ENCODE assay signal across 8 cellular contexts in the genomic region with DNA sequence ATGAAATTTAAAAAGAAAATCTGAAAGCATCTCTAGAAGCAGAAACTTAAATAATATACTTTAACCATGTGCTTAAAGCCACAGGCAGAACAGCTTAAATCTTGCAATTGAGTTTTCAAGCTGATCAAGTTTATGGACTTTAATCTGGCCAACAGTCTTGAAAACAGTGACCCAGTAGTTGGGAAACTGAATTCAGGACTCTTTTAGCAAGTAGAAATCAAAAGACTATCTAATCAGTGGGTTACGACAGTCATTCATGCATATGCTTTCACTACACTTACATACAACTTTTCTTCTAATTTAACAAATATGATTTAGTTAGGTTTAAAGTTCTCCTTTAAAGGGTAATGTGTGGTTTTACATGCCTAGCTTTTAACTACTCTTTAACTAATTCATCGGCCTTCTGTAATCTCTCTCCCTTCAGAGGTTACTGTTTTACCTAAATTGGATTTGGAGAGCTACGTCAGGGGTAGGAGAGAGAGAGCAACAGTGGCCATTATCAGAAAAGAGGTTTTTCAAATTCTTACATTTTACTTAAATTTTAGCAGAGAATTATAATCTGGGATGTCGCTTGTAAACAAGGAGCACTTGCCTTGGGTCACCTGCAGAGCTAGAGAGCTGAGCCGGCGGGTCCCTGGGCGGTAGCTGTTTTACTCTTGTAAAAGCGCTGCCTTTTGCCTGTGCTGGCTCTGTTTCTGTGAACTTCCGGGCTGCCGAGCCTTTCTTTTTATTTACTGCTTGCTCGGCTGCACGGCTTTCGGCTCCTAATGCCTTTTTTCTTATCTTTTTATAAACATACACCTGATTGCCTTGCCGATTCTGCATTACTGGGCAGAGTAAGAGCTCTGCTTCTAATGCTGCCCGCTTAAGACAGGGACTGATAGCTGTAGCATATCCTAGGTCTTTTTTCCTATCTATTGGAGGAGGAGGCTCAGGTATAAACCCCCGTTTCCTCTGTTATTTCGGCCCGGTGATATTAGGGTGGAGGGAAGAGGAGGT. TPM values are rescaled to one million over a fixed set of nuclear protein-coding genes. Genes with fewer than 3 reads are reported as not detected.
A peak's percentile ranks its signal among the peaks of the same experiment; 100 is the strongest.
DNase-seq lines count a peak whose midpoint lies in the region; ATAC-seq and TF ChIP-seq lines count a peak whose summit lies in the region.

No MANE protein-coding gene starts in this region.

- peak overlapping the region; percentile 34 for H3K27ac ChIP-seq in SU-DHL-6 (ENCODE audit: low read depth, low read length)
- peak overlapping the region in 1 of 5 donors; percentile 22 for H3K27ac ChIP-seq in adrenal gland

- H4K20me1 ChIP-seq in SU-DHL-6 (ENCODE audit: low read depth, low read length): no peaks in the 10 kb centered on the region

- no peaks in the 10 kb centered on the region for H3K9me3 ChIP-seq in SU-DHL-6 (ENCODE audit: insufficient read depth, low read length)
- H3K9me3 ChIP-seq in adrenal gland (replicated peaks in 1 of 3): no peaks in the 10 kb centered on the region

- peak; percentile 90 for ATAC-seq in HG03066 (IDR thresholded peaks at IDR 0.05; ENCODE audit: low read depth, unreplicated experiment)

- intact Hi-C loops in adrenal gland (cut with DNase I): no loop called here

- TF ChIP-seq CTCF in SU-DHL-6 (IDR thresholded peaks at IDR 0.05; ENCODE audit: insufficient read depth, low read length, poor library complexity, severe bottlenecking) (no peak), adrenal gland (IDR thresholded peaks at IDR 0.05) (no peak)

- WGBS in adrenal gland, 4 donors: 7 to 8% (median 7%) methylated on average over 18 of the region's 18 CpGs

- no peaks in the 10 kb centered on the region for H3K9me2 ChIP-seq in SU-DHL-6 (replicated peaks; ENCODE audit: insufficient read depth, low read length)

- peaks cover 0 to 5% of the 10 kb centered on the region in 2 donors for H3K4me1 ChIP-seq in adrenal gland (replicated peaks in 1 of 2)

- TF ChIP-seq POLR2A in adrenal gland (IDR thresholded peaks at IDR 0.05): peak in 1 of 2 donors; percentile 15

- H3K4me3 ChIP-seq in SU-DHL-6 (ENCODE audit: insufficient read depth, low read length, poor library complexity, severe bottlenecking): peak overlapping the region; percentile 51
- peak overlapping the region in 3 of 4 donors; percentile 1 to 64 (median 60) for H3K4me3 ChIP-seq in adrenal gland

- H3K27me3 ChIP-seq in SU-DHL-6 (ENCODE audit: low read length) (no peaks in the 10 kb centered on the region), adrenal gland (no peaks in the 10 kb centered on the region)

- H3K79me2 ChIP-seq in SU-DHL-6 (ENCODE audit: insufficient read depth, low read length): no peaks in the 10 kb centered on the region

- H3F3A ChIP-seq in SU-DHL-6 (ENCODE audit: insufficient read depth): no peaks in the 10 kb centered on the region

- DNase-seq in NCI-H1417 (lab: John Stamatoyannopoulos, UW) (peak; percentile 24 to 69 (median 58)), NCI-H1417 treated with DMSO at 0.1 percent for 48 hours (lab: John Stamatoyannopoulos, UW) (no peak), adrenal gland (peak in 6 of 7 donors; percentile 26 to 66 (median 39)), iPS-NIHi7 (ENCODE audit: extremely low spot score) (peak; percentile 60), NCI-H226 (no peak)
- DNase-seq in stimulated activated CD4-positive, alpha-beta T cell treated with anti-CD3 and anti-CD28 coated beads, Interleukin-15, amount 100 ng/mL, for 24 hours: peak; percentile 64

- no peaks in the 10 kb centered on the region for H3K36me3 ChIP-seq in SU-DHL-6 (ENCODE audit: low read length)
- no peaks in the 10 kb centered on the region for H3K36me3 ChIP-seq in adrenal gland (replicated peaks in 1 of 2)

- peak overlapping the region; percentile 99 for H2AFZ ChIP-seq in SU-DHL-6 (ENCODE audit: low read depth, low read length, severe bottlenecking)

- H3K9ac ChIP-seq in SU-DHL-6 (ENCODE audit: low read length): peak overlapping the region; percentile 52

- H3K4me2 ChIP-seq in SU-DHL-6 (ENCODE audit: low read depth, low read length, poor library complexity, severe bottlenecking): peak overlapping the region; percentile 87

RNA-seq across cellular contexts. Expression of gene LYZ, which starts 17.4 kb away (rescaled TPM):
- 10 to 100 TPM in 7 of 8 donors, 1 to 10 TPM in 1; 8.2 to 98.5 (median 39.5) TPM for total RNA-seq in adrenal gland
- 10 to 100 TPM; 11.3 to 30.0 (median 25.6) TPM for polyA plus RNA-seq in adrenal gland

RNA-seq across cellular contexts. Expression of gene YEATS4, which starts 28.8 kb away (rescaled TPM):
- total RNA-seq in adrenal gland: 10 to 100 TPM in 7 of 8 donors, 1 to 10 TPM in 1; 5.6 to 57.9 (median 21.5) TPM
- polyA plus RNA-seq in adrenal gland: 10 to 100 TPM in 1 of 3 donors, 1 to 10 TPM in 2; 7.2 to 13.5 (median 9.3) TPM

Comparison
In these comparisons a context has a peak if more than half of its experiments do, and no peak if none do; other contexts are left out.
1. DNase-seq: peak in NCI-H1417 (3 of 3), adrenal gland (6 of 7), iPS-NIHi7 (single experiment) and stimulated activated CD4-positive, alpha-beta T cell treated with anti-CD3 and anti-CD28 coated beads, Interleukin-15, amount 100 ng/mL, for 24 hours (single experiment); none in NCI-H1417 treated with DMSO at 0.1 percent for 48 hours (single experiment) and NCI-H226 (single experiment).